Comparison of ENCODE assay signal across 10 cellular contexts in genomic region chr17:48543854-48544355, GRCh38. TPM values are rescaled to one million over a fixed set of nuclear protein-coding genes. Genes with fewer than 3 reads are reported as not detected.
DNase-seq lines count a peak whose midpoint lies in the region; ATAC-seq and TF ChIP-seq lines count a peak whose summit lies in the region.
"Had no signal": no experiment of that assay in that cellular context is flagged by ENCODE, and none has a peak within 500 bp of the region (broad histone marks: within the 10 kb centered on the region; RNA-seq: fewer than 3 reads in every experiment).

No MANE protein-coding gene starts in this region.

- H3K9me3 ChIP-seq in HCT116 (ENCODE audit: control insufficient read depth in 1 of 2, insufficient read depth in 1 of 2, low read depth in 1 of 2, low read length in 2 of 2) (no peaks in the 10 kb centered on the region), gastrocnemius medialis (no peaks in the 10 kb centered on the region)
- H3K9me3 ChIP-seq: neutrophil had no signal

- POLR2A ChIA-PET in HCT116 (lab: Charles Lee), result no interaction called here
- POLR2A ChIA-PET in activated CD4-positive, alpha-beta memory T cell treated with anti-CD3 and anti-CD28 coated beads, Interleukin-2, amount 10 ng/mL, durations not matched to agents 7 days and 5 days (lab: Charles Lee), result interaction anchor here (0.6 to 2.4 kb wide), 10 partner anchors 12 to 895 kb away, joined by 3 to 15 read pairs (median 3); partner anchors contain the start of gene HOXB4

- in situ Hi-C loops in gastrocnemius medialis (cut with MboI; ENCODE audit: low sequenced_read_pairs in 4 of 4), result no loop called here

- peaks cover 58% of the 10 kb centered on the region for H3K4me1 Mint-ChIP-seq in activated CD4-positive, alpha-beta memory T cell treated with anti-CD3 and anti-CD28 coated beads, Interleukin-2, amount 10 ng/mL, durations not matched to agents 7 days and 5 days
- peaks cover 12% of the 10 kb centered on the region for H3K4me1 Mint-ChIP-seq in glutamatergic neuron (ENCODE audit: low read depth, unreplicated experiment)

- no peak for DNase-seq in HCT116 (ENCODE audit: low read depth, low spot score)
- peak; percentile 45 for DNase-seq in activated CD4-positive, alpha-beta memory T cell treated with anti-CD3 and anti-CD28 coated beads, Interleukin-2, amount 10 ng/mL, durations not matched to agents 7 days and 5 days
- no peak for DNase-seq in glutamatergic neuron
- no peak for DNase-seq in gastrocnemius medialis
- no peak for DNase-seq in NCI-H226

- H3K27me3 Mint-ChIP-seq in activated CD4-positive, alpha-beta memory T cell treated with anti-CD3 and anti-CD28 coated beads, Interleukin-2, amount 10 ng/mL, durations not matched to agents 7 days and 5 days, result peaks cover 32% of the 10 kb centered on the region
- H3K27me3 Mint-ChIP-seq in glutamatergic neuron (ENCODE audit: unreplicated experiment), result peaks cover 42% of the 10 kb centered on the region

- H3K4me3 Mint-ChIP-seq in activated CD4-positive, alpha-beta memory T cell treated with anti-CD3 and anti-CD28 coated beads, Interleukin-2, amount 10 ng/mL, durations not matched to agents 7 days and 5 days, result peak overlapping the region; percentile 89
- peak overlapping the region; percentile 93 for H3K4me3 Mint-ChIP-seq in glutamatergic neuron (ENCODE audit: unreplicated experiment)

- intact Hi-C loops in HCT116 (cut with micrococcal nuclease) (no loop called here), gastrocnemius medialis (cut with DNase I; ENCODE audit: low total_unique reads) (loop anchor here (2.0 kb wide), 1 partner anchor 35 kb away; the partner anchor contains the start of gene HOXB4)

- no peak overlapping the region for H3K27ac ChIP-seq in HCT116 (ENCODE audit: low read depth, low read length)
- peak overlapping the region; percentile 80 to 94 (median 85) for H3K27ac ChIP-seq in gastrocnemius medialis
- H3K27ac ChIP-seq: neutrophil had no signal

- peaks cover 19% of the 10 kb centered on the region for H3K36me3 Mint-ChIP-seq in activated CD4-positive, alpha-beta memory T cell treated with anti-CD3 and anti-CD28 coated beads, Interleukin-2, amount 10 ng/mL, durations not matched to agents 7 days and 5 days (ENCODE audit: low read depth)
- no peaks in the 10 kb centered on the region for H3K36me3 Mint-ChIP-seq in glutamatergic neuron (ENCODE audit: unreplicated experiment)

- H2AFZ ChIP-seq in HCT116 (ENCODE audit: low read depth, low read length, poor library complexity, severe bottlenecking), result no peak overlapping the region

- no peaks in the 10 kb centered on the region for H4K20me1 ChIP-seq in HCT116 (ENCODE audit: insufficient read depth)

- RAD21 ChIA-PET in HCT116 (lab: Charles Lee; ENCODE audit: low non-redundant PET in 1 of 2, low total read pairs in 2 of 2, uncharacterized antibody in 2 of 2, unreplicated experiment in 2 of 2), result no interaction called here

- no TSS peak for BruUV-seq in HCT116 (replicated peaks; lab: Mats Ljungman, UMichigan)

- H3K36me3 ChIP-seq in HCT116 (ENCODE audit: control insufficient read depth in 1 of 2, insufficient read depth in 2 of 2, low read length in 2 of 2) (no peaks in the 10 kb centered on the region), gastrocnemius medialis (no peaks in the 10 kb centered on the region)
- H3K36me3 ChIP-seq: neutrophil had no signal

- H3K79me2 ChIP-seq in HCT116 (ENCODE audit: insufficient read depth, low read length), result no peaks in the 10 kb centered on the region

- H3K4me2 ChIP-seq in HCT116 (ENCODE audit: low read length), result peak overlapping the region; percentile 69

- peak; percentile 49 for ATAC-seq in HCT116
- peak; percentile 21 to 22 for ATAC-seq in gastrocnemius medialis
- ATAC-seq in GM18517 (IDR thresholded peaks at IDR 0.05; ENCODE audit: unreplicated experiment), result no peak
- no peak for ATAC-seq in HG02798 (IDR thresholded peaks at IDR 0.05; ENCODE audit: poor library complexity, unreplicated experiment)
- no peak for ATAC-seq in HG03354 (IDR thresholded peaks at IDR 0.05; ENCODE audit: poor library complexity, severe bottlenecking, unreplicated experiment)

- H3K9me3 Mint-ChIP-seq in activated CD4-positive, alpha-beta memory T cell treated with anti-CD3 and anti-CD28 coated beads, Interleukin-2, amount 10 ng/mL, durations not matched to agents 7 days and 5 days, result no peaks in the 10 kb centered on the region
- H3K9me3 Mint-ChIP-seq in glutamatergic neuron (ENCODE audit: unreplicated experiment), result peaks cover 18% of the 10 kb centered on the region

- TF ChIP-seq CTCF in HCT116 (IDR thresholded peaks at IDR 0.05 in 2 of 3, conservative IDR thresholded peaks at IDR 0.05 in 1 of 3; ENCODE audit: borderline replicate concordance in 1 of 3, insufficient read depth in 1 of 3, low read depth in 2 of 3, low read length in 2 of 3) (no peak), glutamatergic neuron (IDR thresholded peaks at IDR 0.05; ENCODE audit: partially characterized antibody, unreplicated experiment) (no peak), gastrocnemius medialis (IDR thresholded peaks at IDR 0.05 in 4 of 5, conservative IDR thresholded peaks at IDR 0.05 in 1 of 5) (no peak)

- CTCF ChIA-PET in HCT116 (lab: Charles Lee), result no interaction called here
- CTCF ChIA-PET in activated CD4-positive, alpha-beta memory T cell treated with anti-CD3 and anti-CD28 coated beads, Interleukin-2, amount 10 ng/mL, durations not matched to agents 7 days and 5 days (lab: Charles Lee), result interaction anchor here (1.1 kb wide), 1 partner anchor 49 kb away, joined by 3 read pairs; no protein-coding TSS in a partner anchor

- H3K27me3 ChIP-seq in HCT116 (ENCODE audit: insufficient read depth, low read length), result no peaks in the 10 kb centered on the region
- H3K27me3 ChIP-seq in gastrocnemius medialis, result peaks cover 16 to 38% (median 20%) of the 10 kb centered on the region in 3 donors

- H3K4me1 ChIP-seq in HCT116 (ENCODE audit: control insufficient read depth in 1 of 2, insufficient read depth in 2 of 2, low read length in 2 of 2) (peaks cover 0 to 10% of the 10 kb centered on the region in 2 experiments; a peak in 2 of 4 replicates), gastrocnemius medialis (peaks cover 10 to 40% of the 10 kb centered on the region in 2 donors)

- TF ChIP-seq POLR2A in HCT116 (IDR thresholded peaks at IDR 0.05; ENCODE audit: borderline replicate concordance, extremely low read depth, insufficient read depth, insufficient read length) (no peak), gastrocnemius medialis (IDR thresholded peaks at IDR 0.05) (no peak)

- peak overlapping the region; percentile 89 for H3K27ac Mint-ChIP-seq in activated CD4-positive, alpha-beta memory T cell treated with anti-CD3 and anti-CD28 coated beads, Interleukin-2, amount 10 ng/mL, durations not matched to agents 7 days and 5 days
- peak overlapping the region; percentile 82 for H3K27ac Mint-ChIP-seq in glutamatergic neuron (ENCODE audit: unreplicated experiment)

- peak overlapping the region; percentile 63 for H3K9ac ChIP-seq in HCT116 (ENCODE audit: low read length)

- H3K9me2 ChIP-seq in HCT116 (ENCODE audit: insufficient read depth), result no peaks in the 10 kb centered on the region

- H3K4me3 ChIP-seq in HCT116 (replicated peaks in 1 of 2; ENCODE audit: low read depth in 1 of 2, low read length in 2 of 2) (peak overlapping the region; percentile 49 to 59), gastrocnemius medialis (peak overlapping the region; percentile 59 to 76 (median 68))

- no peak for TF ChIP-seq RAD21 in HCT116 (IDR thresholded peaks at IDR 0.05; ENCODE audit: low read depth)

TF ChIP-seq in HCT116, 20 proteins besides CTCF, POLR2A, EP300 and RAD21:
- TF ChIP-seq SIN3A (IDR thresholded peaks at IDR 0.05; ENCODE audit: low read depth), result no peak

RNA-seq across cellular contexts. Expression of gene HOXB2, which starts 1.0 kb away (rescaled TPM):
- total RNA-seq in HCT116 (2021; ENCODE audit: unreplicated experiment), result 2.0 TPM
- polyA plus RNA-seq in HCT116 (2012), result 0.95 and 1.1 TPM in 2 replicates
- total RNA-seq in activated CD4-positive, alpha-beta memory T cell treated with anti-CD3 and anti-CD28 coated beads, Interleukin-2, amount 10 ng/mL, durations not matched to agents 7 days and 5 days, result 10 to 100 TPM; 20.3 to 20.9 TPM
- total RNA-seq in glutamatergic neuron (ENCODE audit: unreplicated experiment), result 12.7 TPM
- 10 to 100 TPM in 2 of 4 donors, 1 to 10 TPM in 2; 4.1 to 22.1 (median 10.4) TPM for total RNA-seq in gastrocnemius medialis

RNA-seq across cellular contexts. Expression of gene HOXB1, which starts 13.1 kb away (rescaled TPM):
- total RNA-seq in HCT116 (2021; ENCODE audit: unreplicated experiment) (not detected), glutamatergic neuron (ENCODE audit: unreplicated experiment) (not detected), gastrocnemius medialis (not detected)
- polyA plus RNA-seq in HCT116 (2012), result not detected in 2 replicates
- total RNA-seq in activated CD4-positive, alpha-beta memory T cell treated with anti-CD3 and anti-CD28 coated beads, Interleukin-2, amount 10 ng/mL, durations not matched to agents 7 days and 5 days, result not detected
- total RNA-seq: M059J had no signal

RNA-seq across cellular contexts. Expression of gene HOXB4, which starts 34.2 kb away (rescaled TPM):
- total RNA-seq in HCT116 (2021; ENCODE audit: unreplicated experiment) (11.3 TPM), glutamatergic neuron (ENCODE audit: unreplicated experiment) (not detected), gastrocnemius medialis (1 to 10 TPM in 1 of 4 donors, under 1 TPM in 3; 0.18 to 1.8 (median 0.51) TPM)
- 3.2 and 4.2 TPM in 2 replicates for polyA plus RNA-seq in HCT116 (2012)
- total RNA-seq in activated CD4-positive, alpha-beta memory T cell treated with anti-CD3 and anti-CD28 coated beads, Interleukin-2, amount 10 ng/mL, durations not matched to agents 7 days and 5 days, result 1 to 10 TPM; 6.2 to 7.0 TPM

RNA-seq across cellular contexts. Expression of gene HOXB3, which starts 46.1 kb away (rescaled TPM):
- total RNA-seq in HCT116 (2021; ENCODE audit: unreplicated experiment), result 19.8 TPM
- 4.7 and 6.0 TPM in 2 replicates for polyA plus RNA-seq in HCT116 (2012)
- 10 to 100 TPM; 10.8 to 12.1 TPM for total RNA-seq in activated CD4-positive, alpha-beta memory T cell treated with anti-CD3 and anti-CD28 coated beads, Interleukin-2, amount 10 ng/mL, durations not matched to agents 7 days and 5 days
- total RNA-seq in glutamatergic neuron (ENCODE audit: unreplicated experiment), result not detected
- total RNA-seq in gastrocnemius medialis, result 1 to 10 TPM; 1.3 to 5.5 (median 2.2) TPM

RNA-seq across cellular contexts. Expression of gene HOXB5, which starts 49.7 kb away (rescaled TPM):
- total RNA-seq in HCT116 (2021; ENCODE audit: unreplicated experiment), result 19.8 TPM
- polyA plus RNA-seq in HCT116 (2012), result 6.5 and 12.0 TPM in 2 replicates
- under 1 TPM in 1 of 2 experiments, not detected in 1; 0.20 TPM for total RNA-seq in activated CD4-positive, alpha-beta memory T cell treated with anti-CD3 and anti-CD28 coated beads, Interleukin-2, amount 10 ng/mL, durations not matched to agents 7 days and 5 days
- total RNA-seq in glutamatergic neuron (ENCODE audit: unreplicated experiment), result not detected
- total RNA-seq in gastrocnemius medialis, result not detected

Comparison
In these comparisons a context has a peak if more than half of its experiments do, and no peak if none do; other contexts are left out.
1. ATAC-seq: peak in HCT116 (single experiment) and gastrocnemius medialis (2 of 2); none in GM18517 (single experiment), HG02798 (single experiment) and HG03354 (single experiment).